20 cellular contexts compared by ENCODE assay signal in genomic region chr2:230324503-230324902, GRCh38. TPM values are rescaled to one million over a fixed set of nuclear protein-coding genes. Genes with fewer than 3 reads are reported as not detected.
DNase-seq lines count a peak whose midpoint lies in the region; ATAC-seq, FAIRE-seq and TF ChIP-seq lines count a peak whose summit lies in the region.
"Had no signal": no experiment of that assay in that cellular context is flagged by ENCODE, and none has a peak within 500 bp of the region (broad histone marks: within the 10 kb centered on the region; RNA-seq: fewer than 3 reads in every experiment).

No MANE protein-coding gene starts in this region.

- TF ChIP-seq EP300 in HepG2 (IDR thresholded peaks at IDR 0.05; ENCODE audit: low read depth in 2 of 2, low read length in 2 of 2) (no peak), HepG2 (CRISPR knock-in tag; IDR thresholded peaks at IDR 0.05; ENCODE audit: borderline replicate concordance) (no peak)

- H3K79me2 ChIP-seq in HepG2 (ENCODE audit: insufficient read depth, low read length) = peaks cover 3% of the 10 kb centered on the region

- CTCF ChIA-PET in HepG2 (lab: Yijun Ruan, JAX; ENCODE audit: low intra/inter-chr PET ratio, low total read pairs) = interaction anchor here (2.3 kb wide), 1 partner anchor 287 kb away, joined by 33 read pairs; no protein-coding TSS in a partner anchor
- CTCF ChIA-PET in activated B cell treated with CpG ODN at 0.5 μM for 24 hours (lab: Charles Lee) = no interaction called here

- no peak overlapping the region for H3K4me3 Mint-ChIP-seq in activated B cell treated with CpG ODN at 0.5 μM for 24 hours
- H3K4me3 Mint-ChIP-seq: GM23338 had no signal

- peaks cover 64% of the 10 kb centered on the region for H3K4me1 ChIP-seq in HepG2 (ENCODE audit: insufficient read depth, low read length)
- H3K4me1 ChIP-seq in right lobe of liver = peaks cover 0 to 10% (median 4%) of the 10 kb centered on the region in 4 donors
- peaks cover 9% of the 10 kb centered on the region in 2 donors for H3K4me1 ChIP-seq in thyroid gland

- H3K27ac ChIP-seq in HepG2 (ENCODE audit: extremely low read length, insufficient read depth, low read length) (no peak overlapping the region), right lobe of liver (no peak overlapping the region), thyroid gland (no peak overlapping the region)
- H3K27ac ChIP-seq: SJSA1 had no signal

- H4K20me1 ChIP-seq in HepG2 (ENCODE audit: insufficient read depth, low read length) = no peaks in the 10 kb centered on the region

- H3K36me3 ChIP-seq in HepG2 (replicated peaks in 1 of 2; ENCODE audit: control insufficient read depth in 1 of 2, insufficient read depth in 2 of 2, low read length in 2 of 2) (no peaks in the 10 kb centered on the region), right lobe of liver (no peaks in the 10 kb centered on the region), thyroid gland (no peaks in the 10 kb centered on the region)
- H3K36me3 ChIP-seq: SJSA1 had no signal

- H3K36me3 Mint-ChIP-seq in activated B cell treated with CpG ODN at 0.5 μM for 24 hours (ENCODE audit: low read depth) = peaks cover 28% of the 10 kb centered on the region

- TF ChIP-seq POLR2A in HepG2 (IDR thresholded peaks at IDR 0.05; ENCODE audit: insufficient read depth in 1 of 2, low read depth in 2 of 2, low read length in 2 of 2) (no peak), right lobe of liver (IDR thresholded peaks at IDR 0.05) (no peak), thyroid gland (IDR thresholded peaks at IDR 0.05) (no peak)

- no peak for TF ChIP-seq RAD21 in HepG2 (CRISPR knock-in tag; IDR thresholded peaks at IDR 0.05)

- ATAC-seq in HepG2 (no peak), right lobe of liver (no peak), activated B cell treated with CpG ODN at 0.5 μM for 24 hours (ENCODE audit: low read depth) (no peak), HG03439 (IDR thresholded peaks at IDR 0.05; ENCODE audit: unreplicated experiment) (no peak)
- ATAC-seq: GM23338, HCT116 had no signal

- no TSS peak for BruUV-seq in HepG2 (replicated peaks; lab: Mats Ljungman, UMichigan)

- H2AFZ ChIP-seq in HepG2 (ENCODE audit: low read length) = no peak overlapping the region
- H2AFZ ChIP-seq: GM23338 had no signal

- H3K4me3 ChIP-seq in HepG2 (replicated peaks in 1 of 3; ENCODE audit: insufficient read depth in 1 of 3, low read depth in 2 of 3, low read length in 3 of 3) (no peak overlapping the region), right lobe of liver (no peak overlapping the region), thyroid gland (replicated peaks in 1 of 3) (no peak overlapping the region)
- H3K4me3 ChIP-seq: GM23338, MG63, SJSA1 had no signal

- H3K4me1 Mint-ChIP-seq in activated B cell treated with CpG ODN at 0.5 μM for 24 hours = peaks cover 79% of the 10 kb centered on the region

- intact Hi-C loops in HepG2 (cut with micrococcal nuclease; ENCODE audit: unreplicated experiment) (no loop called here), right lobe of liver (cut with DNase I) (no loop called here), activated B cell treated with CpG ODN at 0.5 μM for 24 hours (cut with micrococcal nuclease) (no loop called here), thyroid gland (cut with DNase I) (loop anchor here (10.0 kb wide), 1 partner anchor 100 kb away; no protein-coding TSS in a partner anchor)

- 73% methylated on average over 5 of the region's 5 CpGs for WGBS in HepG2 (ENCODE audit: low lambda C conversion rate)
- 93% methylated on average over 2 of the region's 5 CpGs for WGBS in right lobe of liver (ENCODE audit: insufficient coverage, low coverage, low lambda C conversion rate, missing lambda C conversion rate)
- WGBS in thyroid gland, 2 donors = 62 to 67% methylated on average over 5 of the region's 5 CpGs

- H3K9ac ChIP-seq in HepG2 (ENCODE audit: insufficient read depth, low read depth, low read length) = no peak overlapping the region

- POLR2A ChIA-PET in HepG2 (lab: Yijun Ruan, JAX) = no interaction called here
- POLR2A ChIA-PET in activated B cell treated with CpG ODN at 0.5 μM for 24 hours (lab: Charles Lee) = interaction anchor here (0.6 kb wide), 1 partner anchor 99 kb away, joined by 3 read pairs; the partner anchor contains the start of gene SP140

- H3K9me3 ChIP-seq in HepG2 (ENCODE audit: low read length) = no peaks in the 10 kb centered on the region
- no peaks in the 10 kb centered on the region for H3K9me3 ChIP-seq in right lobe of liver
- no peaks in the 10 kb centered on the region for H3K9me3 ChIP-seq in thyroid gland
- H3K9me3 ChIP-seq: SJSA1 had no signal

- TF ChIP-seq CTCF in HepG2 (CRISPR knock-in tag; IDR thresholded peaks at IDR 0.05) (no peak), right lobe of liver (IDR thresholded peaks at IDR 0.05) (no peak), activated B cell treated with CpG ODN at 0.5 μM for 24 hours (IDR thresholded peaks at IDR 0.05) (no peak), thyroid gland (IDR thresholded peaks at IDR 0.05) (no peak)

- peak overlapping the region; percentile 53 for H3K27ac Mint-ChIP-seq in activated B cell treated with CpG ODN at 0.5 μM for 24 hours
- H3K27ac Mint-ChIP-seq: GM23338 had no signal

- H3K27me3 ChIP-seq in HepG2 (ENCODE audit: control insufficient read depth in 1 of 2, insufficient read depth in 2 of 2, low read length in 2 of 2) = no peaks in the 10 kb centered on the region; a peak in 1 of 5 replicates
- no peaks in the 10 kb centered on the region for H3K27me3 ChIP-seq in right lobe of liver
- H3K27me3 ChIP-seq in thyroid gland = no peaks in the 10 kb centered on the region
- H3K27me3 ChIP-seq: MG63, SJSA1 had no signal

- DNase-seq in activated CD4-positive, CD25-positive, alpha-beta regulatory T cell treated with anti-CD3 and anti-CD28 coated beads, Interleukin-2, amount 50 U/mL, for 72 hours = peak; percentile 25
- DNase-seq in activated CD4-positive, CD25-positive, alpha-beta regulatory T cell (lab: John Stamatoyannopoulos, UW) = no peak
- DNase-seq in HepG2 (ENCODE audit: low spot score) (no peak), right lobe of liver (no peak), activated B cell treated with CpG ODN at 0.5 μM for 24 hours (no peak), thyroid gland (peak; percentile 13 to 30), NCI-H1694 treated with DMSO at 0.1 percent for 48 hours (lab: John Stamatoyannopoulos, UW) (no peak)
- DNase-seq: DMS79, Kasumi-1, MG63, NCI-H1092 treated with DMSO at 0.1 percent for 48 hours, NCI-H146, NCI-H2107, NCI-H2227 treated with DMSO at 0.1 percent for 48 hours had no signal

- H3K27me3 Mint-ChIP-seq in activated B cell treated with CpG ODN at 0.5 μM for 24 hours = no peaks in the 10 kb centered on the region

- no peak for FAIRE-seq in HepG2 (lab: Jason Lieb, UNC)
- FAIRE-seq: GM12892, HTR-8/SVneo had no signal

- in situ Hi-C loops in HepG2 (cut with HindIII; ENCODE audit: extremely low pct_ligation_motif_present, low pct_unique_long_range_greater_than_20kb) = loop anchor here (5.0 kb wide), 2 partner anchors 88 to 288 kb away; no protein-coding TSS in a partner anchor

- H3K4me2 ChIP-seq in HepG2 (ENCODE audit: low read depth, low read length) = peak overlapping the region; percentile 6; the same call in 1 of the 2 replicates
- H3K4me2 ChIP-seq: GM23338 had no signal

- H3K9me3 Mint-ChIP-seq in activated B cell treated with CpG ODN at 0.5 μM for 24 hours = no peaks in the 10 kb centered on the region

TF ChIP-seq in HepG2, 621 proteins besides CTCF, POLR2A, EP300 and RAD21 (continues in another document):
- TF ChIP-seq POLR2G (IDR thresholded peaks at IDR 0.05; ENCODE audit: low read depth, low read length) (peak; percentile 18; the same call in 1 of the 2 replicates), ZNF614 (CRISPR knock-in tag; IDR thresholded peaks at IDR 0.05; ENCODE audit: borderline replicate concordance) (no peak), ATF4 (CRISPR knock-in tag; IDR thresholded peaks at IDR 0.05) (no peak), ZC3H13 (CRISPR knock-in tag; IDR thresholded peaks at IDR 0.05) (no peak), ZNF558 (CRISPR knock-in tag; IDR thresholded peaks at IDR 0.05; ENCODE audit: borderline replicate concordance) (no peak), ZNF441 (CRISPR knock-in tag; IDR thresholded peaks at IDR 0.05; ENCODE audit: borderline replicate concordance) (no peak)

RNA-seq across cellular contexts. Expression of gene SP140L, which starts 2.5 kb away (rescaled TPM):
- total RNA-seq in HepG2 (2016; rRNA removed; fragmentation: Illumina TruSeq; extraction: Trizol) (13.2 and 17.5 TPM in 2 replicates), right lobe of liver (10 to 100 TPM in 5 of 6 experiments, 1 to 10 TPM in 1; 6.6 to 17.9 (median 11.3) TPM), activated B cell treated with CpG ODN at 0.5 μM for 24 hours (106 and 112 TPM in 2 replicates), thyroid gland (10 to 100 TPM in 1 of 4 donors, 1 to 10 TPM in 3; 6.5 to 18.6 (median 8.4) TPM)
- total RNA-seq in HepG2 (2016; cell fraction: cytosol; rRNA removed; fragmentation: Illumina TruSeq; extraction: Trizol; ENCODE audit: low read depth) = 5.6 TPM in 2 replicates
- total RNA-seq in HepG2 (2016; cell fraction: insoluble cytoplasmic fraction; rRNA removed; fragmentation: Illumina TruSeq; extraction: Trizol) = 13.2 and 18.1 TPM in 2 replicates
- total RNA-seq in HepG2 (2016; cell fraction: membrane; rRNA removed; fragmentation: Illumina TruSeq; extraction: Trizol) = 4.1 and 5.0 TPM in 2 replicates
- 26.0 and 35.8 TPM in 2 replicates for total RNA-seq in HepG2 (2016; cell fraction: nucleus; rRNA removed; fragmentation: Illumina TruSeq; extraction: Trizol)
- polyA plus RNA-seq in HepG2 (2011; rRNA removed) = 10.9 and 13.7 TPM in 2 replicates
- 4.5 and 5.7 TPM in 2 replicates for polyA plus RNA-seq in HepG2 (2011; cell fraction: cytosol; rRNA removed)
- 24.8 and 38.1 TPM in 2 replicates for polyA plus RNA-seq in HepG2 (2011; cell fraction: nucleus; rRNA removed)
- polyA plus RNA-seq in HepG2 (2012) = 11.8 and 16.1 TPM in 2 replicates
- 0.91 and 1.0 TPM in 2 replicates for polyA plus RNA-seq in HepG2 (2016; cell fraction: cytosol; fragmentation: Illumina TruSeq; extraction: Trizol; ENCODE audit: low read depth)
- polyA plus RNA-seq in HepG2 (2016; cell fraction: insoluble cytoplasmic fraction; fragmentation: Illumina TruSeq; extraction: Trizol; ENCODE audit: low read depth) = 15.7 TPM in 2 replicates
- polyA plus RNA-seq in HepG2 (2016; cell fraction: membrane; fragmentation: Illumina TruSeq; extraction: Trizol; ENCODE audit: low read depth) = 2.0 and 2.4 TPM in 2 replicates
- polyA plus RNA-seq in HepG2 (2016; cell fraction: nucleus; fragmentation: Illumina TruSeq; extraction: Trizol; ENCODE audit: insufficient read depth, low read depth) = 44.7 and 46.0 TPM in 2 replicates
- polyA minus RNA-seq in HepG2 (2011; rRNA and poly(A)+ RNA removed; ENCODE audit: low replicate concordance) = 3.0 and 5.6 TPM in 2 replicates
- polyA minus RNA-seq in HepG2 (2011; cell fraction: cytosol; rRNA and poly(A)+ RNA removed) = 3.8 and 4.1 TPM in 2 replicates
- polyA minus RNA-seq in HepG2 (2011; cell fraction: nucleus; rRNA and poly(A)+ RNA removed) = 33.9 and 48.9 TPM in 2 replicates

Comparison
In these comparisons a context has a peak if more than half of its experiments do, and no peak if none do; other contexts are left out.
1. DNase-seq: peak in activated CD4-positive, CD25-positive, alpha-beta regulatory T cell treated with anti-CD3 and anti-CD28 coated beads, Interleukin-2, amount 50 U/mL, for 72 hours (single experiment) and thyroid gland (2 of 2); none in activated CD4-positive, CD25-positive, alpha-beta regulatory T cell (0 of 4), HepG2 (single experiment), right lobe of liver (0 of 3), activated B cell treated with CpG ODN at 0.5 μM for 24 hours (single experiment) and NCI-H1694 treated with DMSO at 0.1 percent for 48 hours (single experiment).